1 cellular context compared by ENCODE assay signal in the genomic region with DNA sequence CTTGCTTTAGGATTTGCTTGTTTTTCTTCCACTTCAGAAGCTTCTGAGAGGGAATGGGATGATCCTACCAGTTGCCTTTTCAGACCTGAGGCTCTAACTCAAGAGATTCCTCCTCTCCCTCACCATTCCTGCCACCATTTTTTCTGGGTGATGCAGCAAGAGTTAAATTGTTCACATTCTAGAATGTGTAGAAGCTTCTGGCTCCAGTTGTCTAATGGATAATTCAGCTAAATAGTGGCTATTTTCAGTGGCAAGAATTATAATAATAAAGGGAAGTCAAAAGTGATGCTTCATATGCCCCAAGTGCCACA.
TF ChIP-seq lines count a peak whose summit lies in the region.

No MANE protein-coding gene starts in this region.

TF ChIP-seq in endothelial cell of umbilical vein, 7 proteins besides CTCF, POLR2A, EP300 and RAD21:
- TF ChIP-seq FOS (IDR thresholded peaks at IDR 0.05; ENCODE audit: borderline replicate concordance, insufficient read depth, low read length) (no peak), GATA2 (IDR thresholded peaks at IDR 0.05; ENCODE audit: insufficient read depth, insufficient read length, low read depth, low read length) (no peak), POLR2AphosphoS5 (IDR thresholded peaks at IDR 0.05; ENCODE audit: insufficient read depth, low read depth, low read length) (no peak), JUN (IDR thresholded peaks at IDR 0.05; ENCODE audit: borderline replicate concordance, insufficient read depth, insufficient read length, low read depth) (no peak), EZH2 (IDR thresholded peaks at IDR 0.05; ENCODE audit: borderline replicate concordance, low read depth, low read length, severe bottlenecking) (no peak), MYC (IDR thresholded peaks at IDR 0.05; ENCODE audit: low read depth, low read length) (no peak), MAX (IDR thresholded peaks at IDR 0.05; ENCODE audit: insufficient read depth, insufficient read length) (no peak)
